In the genomic region with DNA sequence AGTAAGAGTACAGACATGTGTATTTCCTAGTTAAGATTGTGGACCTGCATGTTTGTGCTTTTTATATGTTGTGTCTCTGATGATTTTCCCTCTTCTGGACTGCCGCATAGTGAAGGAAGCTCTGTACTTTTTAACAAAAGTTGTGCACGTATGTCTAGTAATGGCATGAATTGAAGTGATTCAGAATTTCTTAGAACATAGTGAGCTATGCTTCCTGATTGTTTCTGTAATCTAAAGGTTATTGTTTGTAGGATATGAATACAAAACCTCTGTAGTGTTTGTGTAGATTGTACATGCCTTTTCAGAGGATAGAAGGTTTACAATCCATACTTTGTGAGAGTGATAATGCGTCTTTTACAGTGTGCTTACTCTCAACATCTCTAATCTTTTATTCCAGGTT, we compare ENCODE assay signal across 20 cellular contexts. TPM values are rescaled to one million over a fixed set of nuclear protein-coding genes. Genes with fewer than 3 reads are reported as not detected.
DNase-seq lines count a peak whose midpoint lies in the region; ATAC-seq, FAIRE-seq and TF ChIP-seq lines count a peak whose summit lies in the region.
"Had no signal": no experiment of that assay in that cellular context is flagged by ENCODE, and none has a peak within 500 bp of the region (broad histone marks: within the 10 kb centered on the region; RNA-seq: fewer than 3 reads in every experiment).

No MANE protein-coding gene starts in this region.

- H2BK12ac ChIP-seq in mesenchymal stem cell (ENCODE audit: low read length in 2 of 2): no peak overlapping the region

- H3K36me3 ChIP-seq in esophagus muscularis mucosa (peaks cover 0 to 8% (median 0%) of the 10 kb centered on the region in 4 donors), mesenchymal stem cell (ENCODE audit: control insufficient read depth in 1 of 2, insufficient read depth in 2 of 2, low read depth in 1 of 2, low read length in 2 of 2) (peaks cover 0 to 6% of the 10 kb centered on the region in 2 experiments), body of pancreas (replicated peaks in 1 of 2; ENCODE audit: insufficient read depth in 1 of 2, low read depth in 2 of 2) (no peaks in the 10 kb centered on the region)
- H3K36me3 ChIP-seq: BE2C had no signal

- H2BK15ac ChIP-seq in mesenchymal stem cell (ENCODE audit: low read depth, poor library complexity, severe bottlenecking): no peak overlapping the region

- peaks cover 11 to 20% (median 19%) of the 10 kb centered on the region in 4 donors for H3K4me1 ChIP-seq in esophagus muscularis mucosa
- H3K4me1 ChIP-seq in mesenchymal stem cell (ENCODE audit: control insufficient read depth, insufficient read depth, low read depth, low read length): no peaks in the 10 kb centered on the region
- no peaks in the 10 kb centered on the region for H3K4me1 ChIP-seq in body of pancreas
- H3K4me1 ChIP-seq: A549, BE2C had no signal

- TF ChIP-seq EP300 in esophagus muscularis mucosa (IDR thresholded peaks at IDR 0.05): no peak

- H4K91ac ChIP-seq in mesenchymal stem cell (ENCODE audit: low read length): no peak overlapping the region

- H3K27ac Mint-ChIP-seq in activated T-helper 2 cell treated with anti-CD3 and anti-CD28 coated beads, Interferon-gamma antibody, Interleukin-2, Interleukin-4, amounts not matched to agents 10 μg/mL and 5 μg/mL and 100 μg/mL, durations not matched to agents 14 hours and 24 hours and 36 hours: no peak overlapping the region
- H3K27ac Mint-ChIP-seq: HFFc6 had no signal

- H3K23ac ChIP-seq in mesenchymal stem cell (ENCODE audit: low read length in 2 of 2): no peak overlapping the region

- no peak overlapping the region for H3K14ac ChIP-seq in mesenchymal stem cell (ENCODE audit: low read length in 2 of 2)

- no peak overlapping the region for H3K18ac ChIP-seq in mesenchymal stem cell (ENCODE audit: low read depth in 1 of 2, low read length in 2 of 2)

- H3K4me3 Mint-ChIP-seq in activated T-helper 2 cell treated with anti-CD3 and anti-CD28 coated beads, Interferon-gamma antibody, Interleukin-2, Interleukin-4, amounts not matched to agents 10 μg/mL and 5 μg/mL and 100 μg/mL, durations not matched to agents 14 hours and 24 hours and 36 hours (ENCODE audit: low read depth): no peak overlapping the region
- H3K4me3 Mint-ChIP-seq: CD4-positive, alpha-beta memory T cell; HFFc6 had no signal

- no peak overlapping the region for H2BK5ac ChIP-seq in mesenchymal stem cell (ENCODE audit: low read depth, low read length, poor library complexity, severe bottlenecking)

- TF ChIP-seq POLR2A in esophagus muscularis mucosa (IDR thresholded peaks at IDR 0.05; ENCODE audit: low read depth) (no peak), body of pancreas (IDR thresholded peaks at IDR 0.05) (no peak)

- no peak overlapping the region for H3K4ac ChIP-seq in mesenchymal stem cell (ENCODE audit: low read depth in 1 of 2, low read length in 2 of 2)

- H3K27ac ChIP-seq in esophagus muscularis mucosa (replicated peaks in 1 of 4): peak overlapping the region in 3 of 4 donors; percentile 4 to 38 (median 24)
- H3K27ac ChIP-seq in mesenchymal stem cell (ENCODE audit: low read length, poor library complexity, severe bottlenecking): no peak overlapping the region
- H3K27ac ChIP-seq in body of pancreas: no peak overlapping the region
- H3K27ac ChIP-seq: A549, C4-2B, KMS-11 had no signal

- no peaks in the 10 kb centered on the region for H3K27me3 ChIP-seq in esophagus muscularis mucosa
- no peaks in the 10 kb centered on the region for H3K27me3 ChIP-seq in mesenchymal stem cell (ENCODE audit: control insufficient read depth in 1 of 2, insufficient read depth in 1 of 2, low read length in 2 of 2)
- no peaks in the 10 kb centered on the region for H3K27me3 ChIP-seq in body of pancreas
- H3K27me3 ChIP-seq: BE2C had no signal

- H3K79me1 ChIP-seq in mesenchymal stem cell (replicated peaks; ENCODE audit: low read length, poor library complexity, severe bottlenecking): no peaks in the 10 kb centered on the region

- no peak overlapping the region for H2BK120ac ChIP-seq in mesenchymal stem cell (ENCODE audit: low read depth, low read length)

- no peak for TF ChIP-seq CTCF in esophagus muscularis mucosa (IDR thresholded peaks at IDR 0.05)
- TF ChIP-seq CTCF in body of pancreas (IDR thresholded peaks at IDR 0.05): no peak

- no peak overlapping the region for H4K8ac ChIP-seq in mesenchymal stem cell (ENCODE audit: low read length)

- no peak overlapping the region for H2AFZ ChIP-seq in mesenchymal stem cell (ENCODE audit: low read depth, low read length)

- no peak for ATAC-seq in HG03135 (IDR thresholded peaks at IDR 0.05; ENCODE audit: unreplicated experiment)
- no peak for ATAC-seq in body of pancreas
- ATAC-seq: A549 had no signal

- 57% methylated on average over 3 of the region's 3 CpGs for WGBS in esophagus muscularis mucosa
- 69% methylated on average over 2 of the region's 3 CpGs for WGBS in mesenchymal stem cell
- 78 to 81% methylated on average over 3 of the region's 3 CpGs for WGBS in body of pancreas, 2 donors

- no peaks in the 10 kb centered on the region for H3K9me3 Mint-ChIP-seq in activated T-helper 2 cell treated with anti-CD3 and anti-CD28 coated beads, Interferon-gamma antibody, Interleukin-2, Interleukin-4, amounts not matched to agents 10 μg/mL and 5 μg/mL and 100 μg/mL, durations not matched to agents 14 hours and 24 hours and 36 hours
- H3K9me3 Mint-ChIP-seq: HFFc6 had no signal

- no peak overlapping the region for H2AK5ac ChIP-seq in mesenchymal stem cell (ENCODE audit: low read length, severe bottlenecking)

- no peak overlapping the region for H3K4me2 ChIP-seq in mesenchymal stem cell (ENCODE audit: low read length, poor library complexity, severe bottlenecking)
- H3K4me2 ChIP-seq: A549, KMS-11 had no signal

- peaks cover 23% of the 10 kb centered on the region for H3K36me3 Mint-ChIP-seq in activated T-helper 2 cell treated with anti-CD3 and anti-CD28 coated beads, Interferon-gamma antibody, Interleukin-2, Interleukin-4, amounts not matched to agents 10 μg/mL and 5 μg/mL and 100 μg/mL, durations not matched to agents 14 hours and 24 hours and 36 hours (ENCODE audit: low read depth)

- no peaks in the 10 kb centered on the region for H3K27me3 Mint-ChIP-seq in activated T-helper 2 cell treated with anti-CD3 and anti-CD28 coated beads, Interferon-gamma antibody, Interleukin-2, Interleukin-4, amounts not matched to agents 10 μg/mL and 5 μg/mL and 100 μg/mL, durations not matched to agents 14 hours and 24 hours and 36 hours (ENCODE audit: low read depth)
- H3K27me3 Mint-ChIP-seq: CD4-positive, alpha-beta memory T cell had no signal

- H3K9me3 ChIP-seq in esophagus muscularis mucosa (no peaks in the 10 kb centered on the region), mesenchymal stem cell (ENCODE audit: control insufficient read depth, low read length) (no peaks in the 10 kb centered on the region), body of pancreas (no peaks in the 10 kb centered on the region)
- H3K9me3 ChIP-seq: A549, BE2C had no signal

- H3K4me3 ChIP-seq in esophagus muscularis mucosa (no peak overlapping the region), mesenchymal stem cell (ENCODE audit: insufficient read depth in 1 of 2, low read depth in 1 of 2, low read length in 2 of 2) (no peak overlapping the region), body of pancreas (no peak overlapping the region)
- H3K4me3 ChIP-seq: A549 had no signal

- no peak for DNase-seq in HTR-8/SVneo (ENCODE audit: insufficient read length, low spot score)
- no peak for DNase-seq in esophagus muscularis mucosa (ENCODE audit: extremely low spot score)
- DNase-seq in mesenchymal stem cell: peak; percentile 20
- no peak for DNase-seq in activated T-helper 2 cell treated with anti-CD3 and anti-CD28 coated beads, Interferon-gamma antibody, Interleukin-2, Interleukin-4, amounts not matched to agents 10 μg/mL and 5 μg/mL and 100 μg/mL, durations not matched to agents 14 hours and 24 hours and 36 hours (ENCODE audit: low spot score)
- DNase-seq in body of pancreas: no peak
- DNase-seq: BE2C; CD4-positive, alpha-beta memory T cell; COR-L47; DMS153; DMS79 treated with DMSO at 0.1 percent for 48 hours; EL; GOT3; HCEC 1CT; HFFc6 had no signal

- intact Hi-C loops in esophagus muscularis mucosa (cut with DNase I) (no loop called here), body of pancreas (cut with DNase I) (no loop called here)
- intact Hi-C loops in activated T-helper 2 cell treated with anti-CD3 and anti-CD28 coated beads, Interferon-gamma antibody, Interleukin-2, Interleukin-4, amounts not matched to agents 10 μg/mL and 5 μg/mL and 100 μg/mL, durations not matched to agents 14 hours and 24 hours and 36 hours (cut with micrococcal nuclease): no loop called here

- peaks cover 8% of the 10 kb centered on the region for H3K4me1 Mint-ChIP-seq in activated T-helper 2 cell treated with anti-CD3 and anti-CD28 coated beads, Interferon-gamma antibody, Interleukin-2, Interleukin-4, amounts not matched to agents 10 μg/mL and 5 μg/mL and 100 μg/mL, durations not matched to agents 14 hours and 24 hours and 36 hours (ENCODE audit: low read depth)

- H3K9ac ChIP-seq in mesenchymal stem cell (ENCODE audit: low read length): no peak overlapping the region
- H3K9ac ChIP-seq: KMS-11 had no signal

- peak; percentile 31 for FAIRE-seq in HTR-8/SVneo (lab: Jason Lieb, UNC)
- FAIRE-seq: A549, D721Med, G401.6 had no signal

RNA-seq across cellular contexts. Expression of gene NUDT6, which starts 37.0 kb away (rescaled TPM):
- total RNA-seq in esophagus muscularis mucosa (1 to 10 TPM; 3.0 to 6.5 (median 5.6) TPM), body of pancreas (10 to 100 TPM in 1 of 2 donors, 1 to 10 TPM in 1; 6.2 to 21.1 TPM)
- polyA plus RNA-seq in mesenchymal stem cell (2013, experiment 1 of 2): 6.2 TPM
- polyA plus RNA-seq in mesenchymal stem cell (2013, experiment 2 of 2): 5.9 TPM
- 7.5 and 8.5 TPM in 2 replicates for total RNA-seq in activated T-helper 2 cell treated with anti-CD3 and anti-CD28 coated beads, Interferon-gamma antibody, Interleukin-2, Interleukin-4, amounts not matched to agents 10 μg/mL and 5 μg/mL and 100 μg/mL, durations not matched to agents 14 hours and 24 hours and 36 hours

Comparison
In these comparisons a context has a peak if more than half of its experiments do, and no peak if none do; other contexts are left out.
1. H3K27ac ChIP-seq: peak in esophagus muscularis mucosa (3 of 4); none in mesenchymal stem cell (single experiment) and body of pancreas (0 of 4).